ENCODE assay signal across 10 cellular contexts in genomic region chrX:35726176-35726575, GRCh38.
DNase-seq lines count a peak whose midpoint lies in the region; ATAC-seq and TF ChIP-seq lines count a peak whose summit lies in the region.
"Had no signal": no experiment of that assay in that cellular context is flagged by ENCODE, and none has a peak within 500 bp of the region (broad histone marks: within the 10 kb centered on the region; RNA-seq: fewer than 3 reads in every experiment).

No MANE protein-coding gene starts in this region.

- peaks cover 0 to 6% (median 0%) of the 10 kb centered on the region in 3 donors for H3K9me3 ChIP-seq in tibial artery
- H3K9me3 ChIP-seq: SJCRH30 had no signal

- DNase-seq in GM06990 (ENCODE audit: extremely low read depth, insufficient read length) (no peak), NB4 (ENCODE audit: low read depth) (peak; percentile 14), brain microvascular endothelial cell (peak; percentile 1), myocyte (ENCODE audit: low read depth) (peak; percentile 5), tibial artery (no peak)
- DNase-seq: amniotic stem cell had no signal

- intact Hi-C loops in tibial artery (cut with DNase I; ENCODE audit: low total_unique reads) = no loop called here

- H3K27me3 ChIP-seq in GM06990 (replicated peaks; ENCODE audit: control insufficient read depth, insufficient read depth, low read length) (no peaks in the 10 kb centered on the region), brain microvascular endothelial cell (replicated peaks) (no peaks in the 10 kb centered on the region), tibial artery (no peaks in the 10 kb centered on the region)
- H3K27me3 ChIP-seq: SJCRH30 had no signal

- TF ChIP-seq POLR2A in NB4 (IDR thresholded peaks at IDR 0.05; ENCODE audit: extremely low read depth, insufficient read length) = no peak

- no peaks in the 10 kb centered on the region for H3K4me1 ChIP-seq in tibial artery
- H3K4me1 ChIP-seq: SJCRH30 had no signal

- TF ChIP-seq CTCF in GM06990 (IDR thresholded peaks at IDR 0.05; ENCODE audit: insufficient read depth, low read length, poor library complexity, severe bottlenecking) = peak; percentile 16
- TF ChIP-seq CTCF in NB4 (IDR thresholded peaks at IDR 0.05; ENCODE audit: low read depth, low read length) = no peak
- peak; percentile 8 for TF ChIP-seq CTCF in brain microvascular endothelial cell (IDR thresholded peaks at IDR 0.05; ENCODE audit: low read depth, low read length, missing control alignments)
- TF ChIP-seq CTCF in tibial artery (IDR thresholded peaks at IDR 0.05) = no peak

- H3K27ac ChIP-seq in brain microvascular endothelial cell (no peak overlapping the region), tibial artery (no peak overlapping the region)
- H3K27ac ChIP-seq: SJCRH30 had no signal

- H3K4me3 ChIP-seq in GM06990 (replicated peaks; ENCODE audit: low read depth, low read length) (no peak overlapping the region), NB4 (ENCODE audit: low read depth, low read length) (no peak overlapping the region), brain microvascular endothelial cell (ENCODE audit: low read depth, low read length) (no peak overlapping the region), tibial artery (no peak overlapping the region)
- H3K4me3 ChIP-seq: K562, SJCRH30 had no signal

- ATAC-seq in HG03442 (IDR thresholded peaks at IDR 0.05; ENCODE audit: unreplicated experiment) = no peak
- ATAC-seq in HG03469 (IDR thresholded peaks at IDR 0.05; ENCODE audit: unreplicated experiment) = no peak
- ATAC-seq: K562 had no signal

- no peaks in the 10 kb centered on the region for H3K36me3 ChIP-seq in GM06990 (ENCODE audit: control insufficient read depth, insufficient read depth, low read length)
- no peaks in the 10 kb centered on the region for H3K36me3 ChIP-seq in brain microvascular endothelial cell (replicated peaks)
- no peaks in the 10 kb centered on the region for H3K36me3 ChIP-seq in tibial artery
- H3K36me3 ChIP-seq: SJCRH30 had no signal

- in situ Hi-C loops in brain microvascular endothelial cell (cut with HindIII; ENCODE audit: low pct_ligation_motif_present, low sequenced_read_pairs) = no loop called here

Comparison
In these comparisons a context has a peak if more than half of its experiments do, and no peak if none do; other contexts are left out.
1. DNase-seq: peak in NB4 (single experiment), brain microvascular endothelial cell (single experiment) and myocyte (single experiment); none in GM06990 (single experiment) and tibial artery (0 of 2).
2. CTCF ChIP-seq: peak in GM06990 (single experiment) and brain microvascular endothelial cell (single experiment); none in NB4 (single experiment) and tibial artery (0 of 2).